Comparison of ENCODE assay signal across 20 cellular contexts in genomic region chr10:16481052-16481728, GRCh38. TPM values are rescaled to one million over a fixed set of nuclear protein-coding genes. Genes with fewer than 3 reads are reported as not detected.
"Had no signal": no experiment of that assay in that cellular context is flagged by ENCODE, and none has a peak within 500 bp of the region (broad histone marks: within the 10 kb centered on the region; RNA-seq: fewer than 3 reads in every experiment).

No MANE protein-coding gene starts in this region.

- H3K4me3 Mint-ChIP-seq: activated B cell treated with CpG ODN at 0.5 μM for 24 hours; activated CD4-positive, alpha-beta T cell treated with anti-CD3 and anti-CD28 coated beads, Interleukin-2, amount 10 ng/mL, durations not matched to agents 24 days and 14 days; activated naive CD4-positive, alpha-beta T cell treated with anti-CD3 and anti-CD28 coated beads, Interleukin-2, amount 50 U/mL, for 24 hours; dendritic cell treated with granulocyte-macrophage colony-stimulating factor and Interleukin-4, amounts not matched to agents 40 ng/mL and 50 ng/mL, for 4 days; naive thymus-derived CD4-positive, alpha-beta T cell; T-cell had no signal

- H3K27ac Mint-ChIP-seq: activated B cell treated with CpG ODN at 0.5 μM for 24 hours; activated CD4-positive, alpha-beta T cell treated with anti-CD3 and anti-CD28 coated beads, Interleukin-2, amount 10 ng/mL, durations not matched to agents 24 days and 14 days; activated naive CD4-positive, alpha-beta T cell treated with anti-CD3 and anti-CD28 coated beads, Interleukin-2, amount 50 U/mL, for 24 hours; dendritic cell treated with granulocyte-macrophage colony-stimulating factor and Interleukin-4, amounts not matched to agents 40 ng/mL and 50 ng/mL, for 4 days; naive thymus-derived CD4-positive, alpha-beta T cell; T-cell had no signal

- ATAC-seq: naive thymus-derived CD4-positive, alpha-beta T cell; T-cell had no signal

- H3K9me3 Mint-ChIP-seq: activated B cell treated with CpG ODN at 0.5 μM for 24 hours; activated CD4-positive, alpha-beta T cell treated with anti-CD3 and anti-CD28 coated beads, Interleukin-2, amount 10 ng/mL, durations not matched to agents 24 days and 14 days; activated naive CD4-positive, alpha-beta T cell treated with anti-CD3 and anti-CD28 coated beads, Interleukin-2, amount 50 U/mL, for 24 hours; dendritic cell treated with granulocyte-macrophage colony-stimulating factor and Interleukin-4, amounts not matched to agents 40 ng/mL and 50 ng/mL, for 4 days; naive thymus-derived CD4-positive, alpha-beta T cell; T-cell had no signal

- DNase-seq: activated B cell treated with CpG ODN at 0.5 μM for 24 hours; activated CD4-positive, alpha-beta T cell treated with anti-CD3 and anti-CD28 coated beads, Interleukin-2, amount 10 ng/mL, durations not matched to agents 24 days and 14 days; activated CD8-positive, alpha-beta memory T cell treated with anti-CD3 and anti-CD28 coated beads for 24 hours; amygdala; brain microvascular endothelial cell; cerebellar nuclear complex; erythroblast; head of caudate nucleus; naive thymus-derived CD4-positive, alpha-beta T cell; occipital lobe; sigmoid colon; stimulated activated naive CD4-positive, alpha-beta T cell; substantia nigra; T-cell; trophoblast cell had no signal

- H3K4me1 Mint-ChIP-seq: activated B cell treated with CpG ODN at 0.5 μM for 24 hours; activated CD4-positive, alpha-beta T cell treated with anti-CD3 and anti-CD28 coated beads, Interleukin-2, amount 10 ng/mL, durations not matched to agents 24 days and 14 days had no signal

- H3K27me3 Mint-ChIP-seq: activated B cell treated with CpG ODN at 0.5 μM for 24 hours; activated CD4-positive, alpha-beta T cell treated with anti-CD3 and anti-CD28 coated beads, Interleukin-2, amount 10 ng/mL, durations not matched to agents 24 days and 14 days; activated naive CD4-positive, alpha-beta T cell treated with anti-CD3 and anti-CD28 coated beads, Interleukin-2, amount 50 U/mL, for 24 hours; dendritic cell treated with granulocyte-macrophage colony-stimulating factor and Interleukin-4, amounts not matched to agents 40 ng/mL and 50 ng/mL, for 4 days; naive thymus-derived CD4-positive, alpha-beta T cell; T-cell had no signal

RNA-seq across cellular contexts. Expression of gene C1QL3, which starts 40.5 kb away (rescaled TPM):
- total RNA-seq: activated B cell treated with CpG ODN at 0.5 μM for 24 hours; activated CD4-positive, alpha-beta T cell treated with anti-CD3 and anti-CD28 coated beads, Interleukin-2, amount 10 ng/mL, durations not matched to agents 24 days and 14 days; fibroblast of villous mesenchyme; mononuclear cell; naive thymus-derived CD4-positive, alpha-beta T cell; SK-MEL-5; T-cell had no signal
